In genomic region chr10:130737622-130738021, GRCh38 we compare ENCODE assay signal across 16 cellular contexts.
A peak's percentile ranks its signal among the peaks of the same experiment; 100 is the strongest.
DNase-seq lines count a peak whose midpoint lies in the region; ATAC-seq and TF ChIP-seq lines count a peak whose summit lies in the region.
"Had no signal": no experiment of that assay in that cellular context is flagged by ENCODE, and none has a peak within 500 bp of the region (broad histone marks: within the 10 kb centered on the region; RNA-seq: fewer than 3 reads in every experiment).

No MANE protein-coding gene starts in this region.

- in situ Hi-C loops in mammary epithelial cell (cut with MboI; ENCODE audit: low sequenced_read_pairs in 2 of 2) = no loop called here

- no peak overlapping the region for H2AFZ ChIP-seq in DND-41 (ENCODE audit: low read depth, low read length)
- no peak overlapping the region for H2AFZ ChIP-seq in Karpas-422 (ENCODE audit: low read length)
- no peak overlapping the region for H2AFZ ChIP-seq in mammary epithelial cell (ENCODE audit: low read depth, low read length)

- ATAC-seq in DND-41 (ENCODE audit: insufficient read depth, low read depth) = no peak
- no peak for ATAC-seq in GM19023 (IDR thresholded peaks at IDR 0.05; ENCODE audit: unreplicated experiment)
- ATAC-seq in T-helper 17 cell = no peak

- H3K9me3 ChIP-seq in DND-41 (ENCODE audit: insufficient read depth, low read length, severe bottlenecking) = no peaks in the 10 kb centered on the region
- H3K9me3 ChIP-seq in Karpas-422 (ENCODE audit: low read length) = no peaks in the 10 kb centered on the region
- peaks cover 10% of the 10 kb centered on the region for H3K9me3 ChIP-seq in mammary epithelial cell (replicated peaks; ENCODE audit: insufficient read depth, low read length)
- no peaks in the 10 kb centered on the region for H3K9me3 ChIP-seq in MG63
- no peaks in the 10 kb centered on the region for H3K9me3 ChIP-seq in T-helper 17 cell (ENCODE audit: control insufficient read depth, low read length, poor library complexity, severe bottlenecking)
- H3K9me3 ChIP-seq: uterus had no signal

- H3K79me2 ChIP-seq in DND-41 (ENCODE audit: insufficient read depth, low read length) (no peaks in the 10 kb centered on the region), Karpas-422 (ENCODE audit: low read length) (no peaks in the 10 kb centered on the region), mammary epithelial cell (ENCODE audit: insufficient read depth, low read length) (no peaks in the 10 kb centered on the region)

- H3K27me3 ChIP-seq in DND-41 (ENCODE audit: insufficient read depth, low read length, poor library complexity) (no peaks in the 10 kb centered on the region), Karpas-422 (ENCODE audit: low read length) (no peaks in the 10 kb centered on the region), mammary epithelial cell (ENCODE audit: insufficient read depth, low read length) (no peaks in the 10 kb centered on the region), MG63 (no peaks in the 10 kb centered on the region)
- H3K27me3 ChIP-seq: uterus had no signal

- H3K27ac ChIP-seq in DND-41 (ENCODE audit: low read length) = no peak overlapping the region
- no peak overlapping the region for H3K27ac ChIP-seq in Karpas-422 (ENCODE audit: low read length)
- no peak overlapping the region for H3K27ac ChIP-seq in mammary epithelial cell (ENCODE audit: insufficient read depth, low read depth, low read length)
- H3K27ac ChIP-seq: uterus had no signal

- H4K20me1 ChIP-seq in DND-41 (ENCODE audit: insufficient read depth, low read length) (no peaks in the 10 kb centered on the region), Karpas-422 (ENCODE audit: insufficient read depth, low read depth, low read length) (no peaks in the 10 kb centered on the region), mammary epithelial cell (ENCODE audit: insufficient read depth, low read length) (no peaks in the 10 kb centered on the region)

- dilution Hi-C loops in mammary epithelial cell (cut with HindIII; ENCODE audit: low sequenced_read_pairs) = no loop called here

- no peaks in the 10 kb centered on the region for H3K4me1 Mint-ChIP-seq in T-helper 17 cell

- WGBS in mammary epithelial cell (ENCODE audit: low coverage, missing lambda C conversion rate) = 4% methylated on average over 4 of the region's 5 CpGs

- CTCF ChIA-PET in mammary epithelial cell (lab: Charles Lee; ENCODE audit: low non-redundant PET) = no interaction called here

- H3K9me2 ChIP-seq in Karpas-422 (replicated peaks; ENCODE audit: insufficient read depth, low read length) = no peaks in the 10 kb centered on the region

- no peak overlapping the region for H3K4me3 Mint-ChIP-seq in T-helper 17 cell

- no peak overlapping the region for H3K27ac Mint-ChIP-seq in T-helper 17 cell

- DNase-seq in DND-41 = peak; percentile 40
- peak; percentile 45 for DNase-seq in Karpas-422
- peak; percentile 1 for DNase-seq in mammary epithelial cell
- peak; percentile 3 for DNase-seq in myocyte (ENCODE audit: low read depth)
- DNase-seq in NOMO-1 treated with DMSO at 0.1 percent for 48 hours (lab: John Stamatoyannopoulos, UW; ENCODE audit: unreplicated experiment) = no peak
- DNase-seq in MG63 = no peak
- no peak for DNase-seq in T-helper 17 cell
- DNase-seq: activated CD4-positive, alpha-beta T cell treated with anti-CD3 and anti-CD28 coated beads for 48 hours; foreskin melanocyte; mesenchymal stem cell; NCI-H187; nucleus accumbens; small intestine; stimulated activated naive CD4-positive, alpha-beta T cell; uterus had no signal

- H3K4me3 ChIP-seq in DND-41 (ENCODE audit: low read depth in 1 of 2, low read length in 2 of 2) = no peak overlapping the region
- H3K4me3 ChIP-seq in Karpas-422 (ENCODE audit: low read length) = no peak overlapping the region
- no peak overlapping the region for H3K4me3 ChIP-seq in mammary epithelial cell (replicated peaks in 1 of 3; ENCODE audit: insufficient read depth in 1 of 3, low read depth in 2 of 3, low read length in 3 of 3)
- H3K4me3 ChIP-seq in MG63 = no peak overlapping the region
- H3K4me3 ChIP-seq: uterus had no signal

- H3K36me3 ChIP-seq in DND-41 (ENCODE audit: insufficient read depth, low read length) (no peaks in the 10 kb centered on the region), Karpas-422 (ENCODE audit: insufficient read depth, low read length) (no peaks in the 10 kb centered on the region), mammary epithelial cell (ENCODE audit: insufficient read depth, low read length) (no peaks in the 10 kb centered on the region), MG63 (no peaks in the 10 kb centered on the region)
- H3K36me3 ChIP-seq: uterus had no signal

- no peaks in the 10 kb centered on the region for H3K27me3 Mint-ChIP-seq in T-helper 17 cell

- intact Hi-C loops in mammary epithelial cell (cut with micrococcal nuclease) = no loop called here

- H3K4me1 ChIP-seq in DND-41 (ENCODE audit: insufficient read depth, low read length) = no peaks in the 10 kb centered on the region
- no peaks in the 10 kb centered on the region for H3K4me1 ChIP-seq in Karpas-422 (ENCODE audit: low read length)
- H3K4me1 ChIP-seq in mammary epithelial cell (ENCODE audit: insufficient read depth, low read length) = no peaks in the 10 kb centered on the region
- H3K4me1 ChIP-seq: uterus had no signal

- no peaks in the 10 kb centered on the region for H3K36me3 Mint-ChIP-seq in T-helper 17 cell (ENCODE audit: low read depth)

- BruUV-seq in mammary epithelial cell (replicated peaks; lab: Mats Ljungman, UMichigan) = no TSS peak

- TF ChIP-seq CTCF in DND-41 (IDR thresholded peaks at IDR 0.05; ENCODE audit: borderline replicate concordance, extremely low read depth, low read length, poor library complexity, severe bottlenecking) = no peak
- TF ChIP-seq CTCF in mammary epithelial cell (conservative IDR thresholded peaks at IDR 0.05 in 1 of 2, IDR thresholded peaks at IDR 0.05 in 1 of 2; ENCODE audit: extremely low read depth in 1 of 2, insufficient read depth in 1 of 2, low read depth in 1 of 2, low read length in 2 of 2) = no peak

- no peak overlapping the region for H3K4me2 ChIP-seq in DND-41 (ENCODE audit: insufficient read depth, low read length)
- H3K4me2 ChIP-seq in Karpas-422 (ENCODE audit: low read depth, low read length, poor library complexity, severe bottlenecking) = no peak overlapping the region
- H3K4me2 ChIP-seq in mammary epithelial cell (ENCODE audit: insufficient read depth, low read depth, low read length) = no peak overlapping the region

- H3K9ac ChIP-seq in DND-41 (ENCODE audit: low read depth, low read length) (no peak overlapping the region), Karpas-422 (ENCODE audit: low read length) (no peak overlapping the region), mammary epithelial cell (ENCODE audit: insufficient read depth, low read length) (no peak overlapping the region)

Comparison
In these comparisons a context has a peak if more than half of its experiments do, and no peak if none do; other contexts are left out.
1. DNase-seq: peak in DND-41 (single experiment), Karpas-422 (single experiment), mammary epithelial cell (single experiment) and myocyte (single experiment); none in NOMO-1 treated with DMSO at 0.1 percent for 48 hours (single experiment), MG63 (single experiment) and T-helper 17 cell (0 of 3).